Comparison of ENCODE assay signal across 15 cellular contexts in the genomic region with DNA sequence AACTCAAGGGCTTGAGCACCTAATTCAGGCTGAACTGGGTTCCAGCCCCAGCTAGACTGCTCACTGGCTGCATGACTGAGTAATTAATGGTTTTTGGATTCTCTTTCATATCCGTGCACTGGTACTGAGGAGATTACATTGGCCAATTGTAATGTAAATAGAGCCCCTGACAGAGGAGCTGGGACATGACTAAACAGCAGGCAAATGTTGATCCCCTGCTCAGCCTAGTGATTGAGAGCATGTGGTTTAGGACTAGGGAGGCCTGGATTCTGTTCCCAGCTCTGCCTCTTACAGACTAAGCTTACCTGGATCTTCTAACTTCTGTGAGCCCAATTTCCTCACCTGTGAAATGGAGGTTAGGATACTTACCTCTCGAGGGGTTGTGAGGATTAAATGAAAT.
DNase-seq lines count a peak whose midpoint lies in the region; ATAC-seq, FAIRE-seq and TF ChIP-seq lines count a peak whose summit lies in the region.
"Had no signal": no experiment of that assay in that cellular context is flagged by ENCODE, and none has a peak within 500 bp of the region (broad histone marks: within the 10 kb centered on the region; RNA-seq: fewer than 3 reads in every experiment).

No MANE protein-coding gene starts in this region.

- H3K9me3 ChIP-seq in kidney (ENCODE audit: control insufficient read depth in 1 of 2, low read length in 2 of 2) = no peaks in the 10 kb centered on the region
- H3K9me3 ChIP-seq: left ventricle myocardium inferior had no signal

- H3K4me3 ChIP-seq in kidney (ENCODE audit: low read length in 2 of 2) = no peak overlapping the region
- H3K4me3 ChIP-seq: left ventricle myocardium inferior had no signal

- ATAC-seq in GM18867 (IDR thresholded peaks at IDR 0.05; ENCODE audit: unreplicated experiment) (no peak), HG03457 (IDR thresholded peaks at IDR 0.05; ENCODE audit: unreplicated experiment) (no peak)
- ATAC-seq: CD8-positive, alpha-beta T cell had no signal

- intact Hi-C loops in kidney (cut with DNase I) = no loop called here

- no peak overlapping the region for H3K27ac ChIP-seq in kidney (ENCODE audit: low read depth in 2 of 2, low read length in 2 of 2)
- H3K27ac ChIP-seq: left ventricle myocardium inferior had no signal

- no peak overlapping the region for H3K9ac ChIP-seq in kidney (ENCODE audit: low read length in 2 of 2)

- peaks cover 13 to 14% of the 10 kb centered on the region in 2 donors for H3K36me3 ChIP-seq in kidney (ENCODE audit: control insufficient read depth in 1 of 2, insufficient read depth in 2 of 2, low read length in 2 of 2)

- DNase-seq in GM18507 (ENCODE audit: extremely low spot score, insufficient read length, low read depth) (no peak), NCI-H146 (lab: John Stamatoyannopoulos, UW) (peak; percentile 16), ecto neural progenitor cell (ENCODE audit: low spot score) (peak; percentile 51), kidney tubule cell (ENCODE audit: low spot score) (peak; percentile 31), SHP77 treated with DMSO at 0.1 percent for 48 hours (lab: John Stamatoyannopoulos, UW) (no peak), kidney (no peak)
- DNase-seq: activated CD4-positive, alpha-beta memory T cell treated with anti-CD3 and anti-CD28 coated beads for 36 hours; activated T-cell treated with anti-CD3 and anti-CD28 coated beads, Interleukin-2, amount 50 U/mL, for 48 hours; CD8-positive, alpha-beta T cell; cerebellar nuclear complex; effector memory CD4-positive, alpha-beta T cell; hippocampal formation; left ventricle myocardium inferior had no signal

- peak; percentile 18 for FAIRE-seq in GM18507 (lab: Jason Lieb, UNC)
- FAIRE-seq in kidney (lab: Jason Lieb, UNC) = no peak

- TF ChIP-seq CTCF in kidney (IDR thresholded peaks at IDR 0.05; ENCODE audit: borderline replicate concordance, extremely low read depth, insufficient read depth) = no peak

- peaks cover 4 to 22% of the 10 kb centered on the region in 2 donors for H3K4me1 ChIP-seq in kidney (ENCODE audit: control insufficient read depth in 1 of 2, insufficient read depth in 1 of 2, low read depth in 1 of 2, low read length in 2 of 2)
- H3K4me1 ChIP-seq: left ventricle myocardium inferior had no signal

Comparison
In these comparisons a context has a peak if more than half of its experiments do, and no peak if none do; other contexts are left out.
1. DNase-seq: peak in NCI-H146 (single experiment), ecto neural progenitor cell (single experiment) and kidney tubule cell (single experiment); none in GM18507 (single experiment), SHP77 treated with DMSO at 0.1 percent for 48 hours (single experiment) and kidney (single experiment).